In genomic region chr14:87005336-87005735, GRCh38 we compare ENCODE assay signal across 18 cellular contexts.
"Had no signal": no experiment of that assay in that cellular context is flagged by ENCODE, and none has a peak within 500 bp of the region (broad histone marks: within the 10 kb centered on the region; RNA-seq: fewer than 3 reads in every experiment).

No MANE protein-coding gene starts in this region.

- H3K9ac ChIP-seq: parathyroid adenoma had no signal

- DNase-seq: activated CD4-positive, alpha-beta T cell treated with anti-CD3 and anti-CD28 coated beads, Interleukin-2, amount 50 U/mL, for 1 hour; activated CD8-positive, alpha-beta memory T cell treated with anti-CD3 and anti-CD28 coated beads, Interleukin-2, amount 50 U/mL, for 4 hours; activated naive CD4-positive, alpha-beta T cell treated with anti-CD3 and anti-CD28 coated beads for 36 hours; activated T-cell treated with anti-CD3 and anti-CD28 coated beads, Interleukin-2, amount 50 U/mL, for 4 hours; anterior cingulate cortex; caudate nucleus; colonic mucosa; heart left ventricle; mesendoderm; natural killer cell; stimulated activated naive CD8-positive, alpha-beta T cell treated with anti-CD3 and anti-CD28 coated beads, Interleukin-15, Interleukin-2, amounts not matched to agents 100 U/mL and 50 U/mL, for 24 hours; substantia nigra; tibial artery had no signal

- H3K36me3 ChIP-seq: colonic mucosa, esophagus muscularis mucosa, gastroesophageal sphincter, heart left ventricle, neutrophil, tibial artery had no signal

- H2AFZ ChIP-seq: parathyroid adenoma had no signal

- ATAC-seq: activated CD4-positive, CD25-positive, alpha-beta regulatory T cell treated with anti-CD3 and anti-CD28 coated beads, Interleukin-2, amount 50 U/mL, for 24 hours; activated T-cell treated with anti-CD3 and anti-CD28 coated beads, Interleukin-2, amount 50 U/mL, for 4 hours; gastroesophageal sphincter; heart left ventricle; natural killer cell; stimulated activated naive CD8-positive, alpha-beta T cell treated with anti-CD3 and anti-CD28 coated beads, Interleukin-15, Interleukin-2, amounts not matched to agents 100 U/mL and 50 U/mL, for 24 hours had no signal

- H3K4me3 ChIP-seq: colonic mucosa, esophagus muscularis mucosa, gastroesophageal sphincter, heart left ventricle, tibial artery had no signal

- H3K4me1 ChIP-seq: colonic mucosa, esophagus muscularis mucosa, gastroesophageal sphincter, parathyroid adenoma, tibial artery had no signal

- H3K79me2 ChIP-seq: parathyroid adenoma had no signal

- H3K27ac ChIP-seq: colonic mucosa, esophagus muscularis mucosa, gastroesophageal sphincter, heart left ventricle, neutrophil, parathyroid adenoma, tibial artery had no signal

- H3K9me3 ChIP-seq: colonic mucosa, gastroesophageal sphincter, neutrophil, tibial artery had no signal

- H3K27me3 ChIP-seq: colonic mucosa, esophagus muscularis mucosa, gastroesophageal sphincter, heart left ventricle, neutrophil, tibial artery had no signal
